In genomic region chr4:118774989-118775388, GRCh38 we compare ENCODE assay signal across 20 cellular contexts.
DNase-seq lines count a peak whose midpoint lies in the region; ATAC-seq, FAIRE-seq and TF ChIP-seq lines count a peak whose summit lies in the region.
"Had no signal": no experiment of that assay in that cellular context is flagged by ENCODE, and none has a peak within 500 bp of the region (broad histone marks: within the 10 kb centered on the region; RNA-seq: fewer than 3 reads in every experiment).

No MANE protein-coding gene starts in this region.

- peaks cover 51% of the 10 kb centered on the region for H3K4me1 Mint-ChIP-seq in osteocyte (ENCODE audit: unreplicated experiment)
- no peaks in the 10 kb centered on the region for H3K4me1 Mint-ChIP-seq in activated CD8-positive, alpha-beta T cell treated with anti-CD3 and anti-CD28 coated beads for 36 hours (ENCODE audit: low read depth)
- H3K4me1 Mint-ChIP-seq: activated naive CD8-positive, alpha-beta T cell treated with anti-CD3 and anti-CD28 coated beads, Interleukin-2, amount 50 U/mL, for 24 hours; IgD-negative memory B cell; naive thymus-derived CD8-positive, alpha-beta T cell had no signal

- no peak for FAIRE-seq in endothelial cell of umbilical vein (lab: Jason Lieb, UNC)
- FAIRE-seq: D721Med had no signal

- H3K4me2 ChIP-seq in endothelial cell of umbilical vein (ENCODE audit: insufficient read depth, low read length), result peak overlapping the region; percentile 55

- peak overlapping the region; percentile 56 for H3K27ac ChIP-seq in endothelial cell of umbilical vein (ENCODE audit: insufficient read depth, low read depth, low read length)
- H3K27ac ChIP-seq: suprapubic skin had no signal

- ATAC-seq in activated CD8-positive, alpha-beta T cell treated with anti-CD3 and anti-CD28 coated beads for 36 hours, result no peak
- ATAC-seq in GM21423 (IDR thresholded peaks at IDR 0.05; ENCODE audit: unreplicated experiment) (no peak), HG03175 (IDR thresholded peaks at IDR 0.05; ENCODE audit: unreplicated experiment) (no peak)
- ATAC-seq: activated naive CD8-positive, alpha-beta T cell treated with anti-CD3 and anti-CD28 coated beads, Interleukin-2, amount 50 U/mL, for 24 hours; left ventricle myocardium superior; naive thymus-derived CD8-positive, alpha-beta T cell had no signal

- no peak for TF ChIP-seq CTCF in endothelial cell of umbilical vein (IDR thresholded peaks at IDR 0.05; ENCODE audit: extremely low read depth in 1 of 2, insufficient read depth in 1 of 2, low read depth in 1 of 2, low read length in 2 of 2)
- TF ChIP-seq CTCF in osteocyte (IDR thresholded peaks at IDR 0.05), result no peak
- no peak for TF ChIP-seq CTCF in activated CD8-positive, alpha-beta T cell treated with anti-CD3 and anti-CD28 coated beads for 36 hours (IDR thresholded peaks at IDR 0.05)

- TF ChIP-seq POLR2A in endothelial cell of umbilical vein (IDR thresholded peaks at IDR 0.05; ENCODE audit: low read depth, low read length), result no peak

- H3K9me3 Mint-ChIP-seq in osteocyte (ENCODE audit: unreplicated experiment), result no peaks in the 10 kb centered on the region
- H3K9me3 Mint-ChIP-seq in activated CD8-positive, alpha-beta T cell treated with anti-CD3 and anti-CD28 coated beads for 36 hours, result peaks cover 2% of the 10 kb centered on the region
- H3K9me3 Mint-ChIP-seq: activated naive CD8-positive, alpha-beta T cell treated with anti-CD3 and anti-CD28 coated beads, Interleukin-2, amount 50 U/mL, for 24 hours; activated T-cell treated with anti-CD3 and anti-CD28 coated beads, Interleukin-2, amount 50 U/mL, for 24 hours had no signal

- no peak overlapping the region for H2AFZ ChIP-seq in endothelial cell of umbilical vein (ENCODE audit: low read depth, low read length)

- H3K27me3 ChIP-seq in endothelial cell of umbilical vein (ENCODE audit: control insufficient read depth in 2 of 2, insufficient read depth in 2 of 2, low read length in 2 of 2), result no peaks in the 10 kb centered on the region
- H3K27me3 ChIP-seq: suprapubic skin had no signal

- CTCF ChIA-PET in endothelial cell of umbilical vein (lab: Charles Lee), result interaction anchor here (0.8 to 6.4 kb wide), 15 partner anchors 10 to 195 kb away, joined by 3 to 79 read pairs (median 6); partner anchors contain the start of gene SYNPO2
- CTCF ChIA-PET in activated CD8-positive, alpha-beta T cell treated with anti-CD3 and anti-CD28 coated beads for 36 hours (lab: Charles Lee), result interaction anchor here (1.6 to 3.6 kb wide), 4 partner anchors 66 to 114 kb away, joined by 3 to 10 read pairs (median 7); partner anchors contain the start of gene SYNPO2

- peaks cover 29% of the 10 kb centered on the region for H3K79me2 ChIP-seq in endothelial cell of umbilical vein (ENCODE audit: control insufficient read depth, insufficient read depth, low read length)

- H3K27me3 Mint-ChIP-seq in osteocyte (ENCODE audit: unreplicated experiment), result no peaks in the 10 kb centered on the region
- no peaks in the 10 kb centered on the region for H3K27me3 Mint-ChIP-seq in activated CD8-positive, alpha-beta T cell treated with anti-CD3 and anti-CD28 coated beads for 36 hours
- H3K27me3 Mint-ChIP-seq: activated naive CD8-positive, alpha-beta T cell treated with anti-CD3 and anti-CD28 coated beads, Interleukin-2, amount 50 U/mL, for 24 hours; activated T-cell treated with anti-CD3 and anti-CD28 coated beads, Interleukin-2, amount 50 U/mL, for 24 hours; IgD-negative memory B cell; naive thymus-derived CD8-positive, alpha-beta T cell had no signal

- H3K27ac Mint-ChIP-seq in osteocyte (ENCODE audit: unreplicated experiment), result peak overlapping the region; percentile 78
- H3K27ac Mint-ChIP-seq in activated CD8-positive, alpha-beta T cell treated with anti-CD3 and anti-CD28 coated beads for 36 hours, result no peak overlapping the region
- H3K27ac Mint-ChIP-seq: activated naive CD8-positive, alpha-beta T cell treated with anti-CD3 and anti-CD28 coated beads, Interleukin-2, amount 50 U/mL, for 24 hours; activated T-cell treated with anti-CD3 and anti-CD28 coated beads, Interleukin-2, amount 50 U/mL, for 24 hours; IgD-negative memory B cell had no signal

- no peaks in the 10 kb centered on the region for H3K9me1 ChIP-seq in endothelial cell of umbilical vein (replicated peaks; ENCODE audit: control insufficient read depth, extremely low read depth, insufficient read depth, low read length)

- peaks cover 7% of the 10 kb centered on the region for H3K36me3 Mint-ChIP-seq in osteocyte (ENCODE audit: unreplicated experiment)
- peaks cover 2% of the 10 kb centered on the region for H3K36me3 Mint-ChIP-seq in activated CD8-positive, alpha-beta T cell treated with anti-CD3 and anti-CD28 coated beads for 36 hours (ENCODE audit: low read depth)

- POLR2A ChIA-PET in endothelial cell of umbilical vein (lab: Charles Lee), result interaction anchor here (1.3 kb wide), 1 partner anchor 23 kb away, joined by 4 read pairs; no protein-coding TSS in a partner anchor
- POLR2A ChIA-PET in activated CD8-positive, alpha-beta T cell treated with anti-CD3 and anti-CD28 coated beads for 36 hours (lab: Charles Lee), result no interaction called here

- no peak overlapping the region for H3K4me3 Mint-ChIP-seq in osteocyte (ENCODE audit: unreplicated experiment)
- no peak overlapping the region for H3K4me3 Mint-ChIP-seq in activated CD8-positive, alpha-beta T cell treated with anti-CD3 and anti-CD28 coated beads for 36 hours
- H3K4me3 Mint-ChIP-seq: activated naive CD8-positive, alpha-beta T cell treated with anti-CD3 and anti-CD28 coated beads, Interleukin-2, amount 50 U/mL, for 24 hours; activated T-cell treated with anti-CD3 and anti-CD28 coated beads, Interleukin-2, amount 50 U/mL, for 24 hours; IgD-negative memory B cell; naive thymus-derived CD8-positive, alpha-beta T cell had no signal

- H3K9ac ChIP-seq in endothelial cell of umbilical vein (replicated peaks; ENCODE audit: extremely low read depth, insufficient read depth, low read length), result no peak overlapping the region

- DNase-seq in DMS 273 (lab: John Stamatoyannopoulos, UW; ENCODE audit: unreplicated experiment) (peak; percentile 10), NCI-H226 (peak; percentile 42), endothelial cell of umbilical vein (ENCODE audit: low read depth, low spot score) (peak; percentile 45), osteocyte (ENCODE audit: extremely low spot score, unreplicated experiment) (no peak)
- DNase-seq in activated CD8-positive, alpha-beta T cell treated with anti-CD3 and anti-CD28 coated beads for 36 hours, result no peak
- DNase-seq in activated T-cell treated with anti-CD3 and anti-CD28 coated beads, Interleukin-2, amount 50 U/mL, for 1 hour, result no peak
- DNase-seq: activated CD4-positive, alpha-beta T cell treated with anti-CD3 and anti-CD28 coated beads for 48 hours; activated naive CD8-positive, alpha-beta T cell treated with anti-CD3 and anti-CD28 coated beads, Interleukin-2, amount 50 U/mL, for 24 hours; activated T-cell treated with anti-CD3 and anti-CD28 coated beads, Interleukin-2, amount 50 U/mL, for 24 hours; H7; left ventricle myocardium superior; naive thymus-derived CD8-positive, alpha-beta T cell; NCI-H1105; SIG-M5; T1000 had no signal

- no TSS peak for BruUV-seq in endothelial cell of umbilical vein (replicated peaks; lab: Mats Ljungman, UMichigan)

- H4K20me1 ChIP-seq in endothelial cell of umbilical vein (replicated peaks; ENCODE audit: control insufficient read depth, extremely low read depth, insufficient read depth, low read length), result peaks cover 3% of the 10 kb centered on the region

- H3K4me1 ChIP-seq in endothelial cell of umbilical vein (ENCODE audit: control insufficient read depth, extremely low read depth, insufficient read depth, low read length), result peaks cover 33% of the 10 kb centered on the region

- intact Hi-C loops in endothelial cell of umbilical vein (cut with micrococcal nuclease), result no loop called here
- intact Hi-C loops in activated CD8-positive, alpha-beta T cell treated with anti-CD3 and anti-CD28 coated beads for 36 hours (cut with micrococcal nuclease), result loop anchor here (10.0 kb wide), 1 partner anchor 190 kb away; no protein-coding TSS in a partner anchor

- no peak overlapping the region for H3K4me3 ChIP-seq in endothelial cell of umbilical vein (replicated peaks in 1 of 3; ENCODE audit: insufficient read depth in 1 of 3, low read depth in 1 of 3, low read length in 3 of 3)
- H3K4me3 ChIP-seq: suprapubic skin had no signal

- no peaks in the 10 kb centered on the region for H3K9me3 ChIP-seq in endothelial cell of umbilical vein (replicated peaks; ENCODE audit: control insufficient read depth, insufficient read depth, low read length)
- H3K9me3 ChIP-seq: suprapubic skin had no signal

- peaks cover 0 to 9% of the 10 kb centered on the region in 2 experiments for H3K36me3 ChIP-seq in endothelial cell of umbilical vein (ENCODE audit: control insufficient read depth in 2 of 2, extremely low read depth in 1 of 2, insufficient read depth in 2 of 2, low read length in 2 of 2)
- H3K36me3 ChIP-seq: suprapubic skin had no signal

- dilution Hi-C loops in endothelial cell of umbilical vein (cut with MboI; ENCODE audit: extremely low pct_ligation_motif_present, low sequenced_read_pairs), result no loop called here

TF ChIP-seq in endothelial cell of umbilical vein, 7 proteins besides CTCF, POLR2A, EP300 and RAD21:
- peak; percentile 30 for TF ChIP-seq FOS (IDR thresholded peaks at IDR 0.05; ENCODE audit: borderline replicate concordance, insufficient read depth, low read length)
- TF ChIP-seq GATA2 (IDR thresholded peaks at IDR 0.05; ENCODE audit: insufficient read depth, insufficient read length, low read depth, low read length), result no peak

Comparison
In these comparisons a context has a peak if more than half of its experiments do, and no peak if none do; other contexts are left out.
1. DNase-seq: peak in DMS 273 (single experiment), NCI-H226 (single experiment) and endothelial cell of umbilical vein (single experiment); none in osteocyte (single experiment), activated CD8-positive, alpha-beta T cell treated with anti-CD3 and anti-CD28 coated beads for 36 hours (single experiment) and activated T-cell treated with anti-CD3 and anti-CD28 coated beads, Interleukin-2, amount 50 U/mL, for 1 hour (single experiment).